Comparison of ENCODE assay signal across 36 cellular contexts in genomic region chr4:71355971-71356370, GRCh38. TPM values are rescaled to one million over a fixed set of nuclear protein-coding genes. Genes with fewer than 3 reads are reported as not detected.
"Had no signal": no experiment of that assay in that cellular context is flagged by ENCODE, and none has a peak within 500 bp of the region (broad histone marks: within the 10 kb centered on the region; RNA-seq: fewer than 3 reads in every experiment).

No MANE protein-coding gene starts in this region.

- H3K4me1 Mint-ChIP-seq: activated naive CD4-positive, alpha-beta T cell treated with anti-CD3 and anti-CD28 coated beads, Interleukin-2, amount 10 ng/mL, durations not matched to agents 7 days and 5 days; activated naive CD4-positive, alpha-beta T cell treated with anti-CD3 and anti-CD28 coated beads, Interleukin-2, amount 50 U/mL, for 24 hours; activated naive CD8-positive, alpha-beta T cell treated with anti-CD3 and anti-CD28 coated beads for 36 hours; activated naive CD8-positive, alpha-beta T cell treated with anti-CD3 and anti-CD28 coated beads, Interleukin-2, amount 10 ng/mL, durations not matched to agents 7 days and 5 days; central memory CD8-positive, alpha-beta T cell had no signal

- ATAC-seq: activated naive CD4-positive, alpha-beta T cell treated with anti-CD3 and anti-CD28 coated beads, Interleukin-2, amount 50 U/mL, for 72 hours; activated naive CD8-positive, alpha-beta T cell treated with anti-CD3 and anti-CD28 coated beads, Interleukin-2, amount 50 U/mL, for 24 hours; activated T-cell treated with anti-CD3 and anti-CD28 coated beads, Interleukin-2, amount 50 U/mL, for 4 hours; body of pancreas had no signal

- FAIRE-seq: astrocyte, bronchial epithelial cell had no signal

- DNase-seq: activated effector memory CD4-positive, alpha-beta T cell treated with anti-CD3 and anti-CD28 coated beads, Interleukin-2, amount 50 U/mL, for 16 hours; activated effector memory CD4-positive, alpha-beta T cell treated with Interleukin-2 at 50 U/mL for 16 hours; activated gamma-delta T cell; activated gamma-delta T cell treated with Interleukin-2 at 50 U/mL for 16 hours; activated naive CD4-positive, alpha-beta T cell; activated naive CD4-positive, alpha-beta T cell treated with anti-CD3 and anti-CD28 coated beads for 36 hours; activated naive CD4-positive, alpha-beta T cell treated with anti-CD3 and anti-CD28 coated beads, Interleukin-2, amount 10 ng/mL, durations not matched to agents 7 days and 5 days; activated naive CD4-positive, alpha-beta T cell treated with anti-CD3 and anti-CD28 coated beads, Interleukin-2, amount 50 U/mL, for 16 hours; activated naive CD4-positive, alpha-beta T cell treated with Interleukin-2 at 50 U/mL for 16 hours; activated naive CD8-positive, alpha-beta T cell treated with anti-CD3 and anti-CD28 coated beads for 36 hours; activated naive CD8-positive, alpha-beta T cell treated with anti-CD3 and anti-CD28 coated beads, Interleukin-2, amount 10 ng/mL, durations not matched to agents 7 days and 5 days; activated naive CD8-positive, alpha-beta T cell treated with anti-CD3 and anti-CD28 coated beads, Interleukin-2, amount 50 U/mL, for 24 hours; activated T-cell treated with anti-CD3 and anti-CD28 coated beads, Interleukin-2, amount 50 U/mL, for 1 hour; activated T-cell treated with anti-CD3 and anti-CD28 coated beads, Interleukin-2, amount 50 U/mL, for 24 hours; activated T-cell treated with anti-CD3 and anti-CD28 coated beads, Interleukin-2, amount 50 U/mL, for 4 hours; activated T-cell treated with anti-CD3 and anti-CD28 coated beads, Interleukin-2, amount 50 U/mL, for 48 hours; activated T-cell treated with anti-CD3 and anti-CD28 coated beads, Interleukin-2, amount 50 U/mL, for 72 hours; adrenal gland; amniotic stem cell; amygdala; anterior cingulate cortex; aorta; body of pancreas; brain microvascular endothelial cell; caudate nucleus; central memory CD4-positive, alpha-beta T cell; cerebellar nuclear complex had no signal

- H3K27ac Mint-ChIP-seq: activated naive CD4-positive, alpha-beta T cell treated with anti-CD3 and anti-CD28 coated beads for 36 hours; activated naive CD4-positive, alpha-beta T cell treated with anti-CD3 and anti-CD28 coated beads, Interleukin-2, amount 10 ng/mL, durations not matched to agents 7 days and 5 days; activated naive CD4-positive, alpha-beta T cell treated with anti-CD3 and anti-CD28 coated beads, Interleukin-2, amount 50 U/mL, for 24 hours; activated naive CD4-positive, alpha-beta T cell treated with anti-CD3 and anti-CD28 coated beads, Interleukin-2, amount 50 U/mL, for 72 hours; activated naive CD8-positive, alpha-beta T cell; activated naive CD8-positive, alpha-beta T cell treated with anti-CD3 and anti-CD28 coated beads for 36 hours; activated naive CD8-positive, alpha-beta T cell treated with anti-CD3 and anti-CD28 coated beads, Interleukin-2, amount 10 ng/mL, durations not matched to agents 7 days and 5 days; activated naive CD8-positive, alpha-beta T cell treated with anti-CD3 and anti-CD28 coated beads, Interleukin-2, amount 50 U/mL, for 24 hours; activated T-cell treated with anti-CD3 and anti-CD28 coated beads, Interleukin-2, amount 50 U/mL, for 24 hours; activated T-cell treated with anti-CD3 and anti-CD28 coated beads, Interleukin-2, amount 50 U/mL, for 72 hours; activated T-helper 1 cell treated with anti-CD3 and anti-CD28 coated beads, Interleukin-12 subunit alpha, Interleukin-12 subunit beta, Interleukin-2, Interleukin-4 antibody, amounts not matched to agents 30 ng/mL and 10 ng/mL and 1 ng/mL, durations not matched to agents 14 hours and 24 hours and 36 hours; activated T-helper 2 cell treated with anti-CD3 and anti-CD28 coated beads, Interferon-gamma antibody, Interleukin-2, Interleukin-4, amounts not matched to agents 10 μg/mL and 5 μg/mL and 100 μg/mL, durations not matched to agents 14 hours and 24 hours and 36 hours; brain had no signal

- H3K9me3 Mint-ChIP-seq: activated naive CD4-positive, alpha-beta T cell treated with anti-CD3 and anti-CD28 coated beads for 36 hours; activated naive CD4-positive, alpha-beta T cell treated with anti-CD3 and anti-CD28 coated beads, Interleukin-2, amount 10 ng/mL, durations not matched to agents 7 days and 5 days; activated naive CD4-positive, alpha-beta T cell treated with anti-CD3 and anti-CD28 coated beads, Interleukin-2, amount 50 U/mL, for 24 hours; activated naive CD4-positive, alpha-beta T cell treated with anti-CD3 and anti-CD28 coated beads, Interleukin-2, amount 50 U/mL, for 72 hours; activated naive CD8-positive, alpha-beta T cell treated with anti-CD3 and anti-CD28 coated beads for 36 hours; activated naive CD8-positive, alpha-beta T cell treated with anti-CD3 and anti-CD28 coated beads, Interleukin-2, amount 10 ng/mL, durations not matched to agents 7 days and 5 days; activated T-cell treated with anti-CD3 and anti-CD28 coated beads, Interleukin-2, amount 50 U/mL, for 24 hours; activated T-cell treated with anti-CD3 and anti-CD28 coated beads, Interleukin-2, amount 50 U/mL, for 4 hours; activated T-cell treated with anti-CD3 and anti-CD28 coated beads, Interleukin-2, amount 50 U/mL, for 72 hours; activated T-helper 1 cell treated with anti-CD3 and anti-CD28 coated beads, Interleukin-12 subunit alpha, Interleukin-12 subunit beta, Interleukin-2, Interleukin-4 antibody, amounts not matched to agents 30 ng/mL and 10 ng/mL and 1 ng/mL, durations not matched to agents 14 hours and 24 hours and 36 hours; activated T-helper 2 cell treated with anti-CD3 and anti-CD28 coated beads, Interferon-gamma antibody, Interleukin-2, Interleukin-4, amounts not matched to agents 10 μg/mL and 5 μg/mL and 100 μg/mL, durations not matched to agents 14 hours and 24 hours and 36 hours; brain; central memory CD8-positive, alpha-beta T cell had no signal

- H3K27me3 Mint-ChIP-seq: activated naive CD8-positive, alpha-beta T cell; activated naive CD8-positive, alpha-beta T cell treated with anti-CD3 and anti-CD28 coated beads for 36 hours; brain; central memory CD8-positive, alpha-beta T cell had no signal

- H3K4me3 Mint-ChIP-seq: activated naive CD4-positive, alpha-beta T cell treated with anti-CD3 and anti-CD28 coated beads for 36 hours; activated naive CD4-positive, alpha-beta T cell treated with anti-CD3 and anti-CD28 coated beads, Interleukin-2, amount 10 ng/mL, durations not matched to agents 7 days and 5 days; activated naive CD4-positive, alpha-beta T cell treated with anti-CD3 and anti-CD28 coated beads, Interleukin-2, amount 50 U/mL, for 24 hours; activated naive CD8-positive, alpha-beta T cell; activated naive CD8-positive, alpha-beta T cell treated with anti-CD3 and anti-CD28 coated beads for 36 hours; activated naive CD8-positive, alpha-beta T cell treated with anti-CD3 and anti-CD28 coated beads, Interleukin-2, amount 10 ng/mL, durations not matched to agents 7 days and 5 days; activated naive CD8-positive, alpha-beta T cell treated with anti-CD3 and anti-CD28 coated beads, Interleukin-2, amount 50 U/mL, for 24 hours; activated T-cell treated with anti-CD3 and anti-CD28 coated beads, Interleukin-2, amount 50 U/mL, for 24 hours; activated T-cell treated with anti-CD3 and anti-CD28 coated beads, Interleukin-2, amount 50 U/mL, for 4 hours; activated T-cell treated with anti-CD3 and anti-CD28 coated beads, Interleukin-2, amount 50 U/mL, for 72 hours; activated T-helper 1 cell treated with anti-CD3 and anti-CD28 coated beads, Interleukin-12 subunit alpha, Interleukin-12 subunit beta, Interleukin-2, Interleukin-4 antibody, amounts not matched to agents 30 ng/mL and 10 ng/mL and 1 ng/mL, durations not matched to agents 14 hours and 24 hours and 36 hours; brain; central memory CD8-positive, alpha-beta T cell had no signal

- H3K36me3 Mint-ChIP-seq: activated naive CD4-positive, alpha-beta T cell treated with anti-CD3 and anti-CD28 coated beads, Interleukin-2, amount 10 ng/mL, durations not matched to agents 7 days and 5 days; activated naive CD4-positive, alpha-beta T cell treated with anti-CD3 and anti-CD28 coated beads, Interleukin-2, amount 50 U/mL, for 72 hours; activated naive CD8-positive, alpha-beta T cell; activated naive CD8-positive, alpha-beta T cell treated with anti-CD3 and anti-CD28 coated beads for 36 hours; activated naive CD8-positive, alpha-beta T cell treated with anti-CD3 and anti-CD28 coated beads, Interleukin-2, amount 10 ng/mL, durations not matched to agents 7 days and 5 days had no signal

RNA-seq across cellular contexts. Expression of gene SLC4A4, which starts 17.2 kb away (rescaled TPM):
- total RNA-seq: activated naive CD4-positive, alpha-beta T cell treated with anti-CD3 and anti-CD28 coated beads for 36 hours had no signal
